Comparison of ENCODE assay signal across 7 cellular contexts in the genomic region with DNA sequence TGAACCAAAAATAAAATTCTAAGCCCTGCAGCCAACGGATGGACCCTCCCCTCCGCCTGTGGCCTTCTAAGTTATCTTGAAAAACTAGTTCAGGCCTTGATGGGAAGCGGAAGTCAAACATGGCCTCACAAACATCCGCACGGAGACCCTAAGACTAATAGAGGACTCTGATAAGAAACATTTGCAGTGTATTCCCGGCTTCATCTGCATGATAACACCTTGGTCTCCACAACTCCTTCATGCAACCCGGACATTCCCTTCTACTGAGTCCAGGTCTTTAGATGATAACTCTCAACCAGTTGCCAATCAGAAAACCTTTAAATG. TPM values are rescaled to one million over a fixed set of nuclear protein-coding genes. Genes with fewer than 3 reads are reported as not detected.
DNase-seq lines count a peak whose midpoint lies in the region; ATAC-seq and TF ChIP-seq lines count a peak whose summit lies in the region.

No MANE protein-coding gene starts in this region.

- H3K4me1 Mint-ChIP-seq in brain (peaks cover 54% of the 10 kb centered on the region), memory B cell (peaks cover 35% of the 10 kb centered on the region)

- H3K4me3 ChIP-seq in HUES64 (ENCODE audit: low read length) (peak overlapping the region; percentile 90), vagina (peak overlapping the region; percentile 85 to 96)

- intact Hi-C loops in vagina (cut with DNase I) = no loop called here

- ATAC-seq in GM19043 (IDR thresholded peaks at IDR 0.05; ENCODE audit: low read depth, unreplicated experiment) (peak; percentile 8), memory B cell (ENCODE audit: low read depth) (no peak)

- peak overlapping the region; percentile 83 to 91 (median 84) for H3K4me3 Mint-ChIP-seq in brain
- peak overlapping the region; percentile 91 for H3K4me3 Mint-ChIP-seq in memory B cell

- H3K27ac ChIP-seq in HUES64 (ENCODE audit: low read depth, low read length) = peak overlapping the region; percentile 71; the same call in 1 of the 2 replicates
- peak overlapping the region; percentile 99 for H3K27ac ChIP-seq in vagina

- no peak for TF ChIP-seq POLR2A in vagina (IDR thresholded peaks at IDR 0.05)

- H3K9me3 ChIP-seq in HUES64 (ENCODE audit: insufficient read depth, low read depth, low read length) (no peaks in the 10 kb centered on the region), vagina (no peaks in the 10 kb centered on the region)

- H3K36me3 Mint-ChIP-seq in brain (peaks cover 5% of the 10 kb centered on the region), memory B cell (no peaks in the 10 kb centered on the region)

- DNase-seq in memory B cell (ENCODE audit: low spot score in 2 of 2) (no peak), vagina (ENCODE audit: extremely low spot score in 2 of 2) (no peak), NCI-H748 treated with DMSO at 0.1 percent for 48 hours (lab: John Stamatoyannopoulos, UW) (no peak)
- no peak for DNase-seq in activated CD4-positive, alpha-beta T cell treated with anti-CD3 and anti-CD28 coated beads, Interleukin-2, amount 50 U/mL, for 48 hours

- H3K27ac Mint-ChIP-seq in brain = peak overlapping the region; percentile 86 to 97 (median 90)
- peak overlapping the region; percentile 95 for H3K27ac Mint-ChIP-seq in memory B cell

- H3K9me3 Mint-ChIP-seq in brain (no peaks in the 10 kb centered on the region), memory B cell (no peaks in the 10 kb centered on the region)

- H3K4me1 ChIP-seq in HUES64 (ENCODE audit: insufficient read depth, low read length) = peaks cover 12% of the 10 kb centered on the region
- H3K4me1 ChIP-seq in vagina = peaks cover 53% of the 10 kb centered on the region

- TF ChIP-seq CTCF in brain (conservative IDR thresholded peaks at IDR 0.05) (no peak), vagina (IDR thresholded peaks at IDR 0.05) (no peak)

- peaks cover 3% of the 10 kb centered on the region for H3K27me3 Mint-ChIP-seq in brain
- no peaks in the 10 kb centered on the region for H3K27me3 Mint-ChIP-seq in memory B cell

- H3K36me3 ChIP-seq in HUES64 (ENCODE audit: insufficient read depth, low read length) = no peaks in the 10 kb centered on the region
- no peaks in the 10 kb centered on the region for H3K36me3 ChIP-seq in vagina

- H3K27me3 ChIP-seq in HUES64 (ENCODE audit: insufficient read depth, low read length) (peaks cover 20% of the 10 kb centered on the region), vagina (no peaks in the 10 kb centered on the region)

- 20% methylated on average over 7 of the region's 7 CpGs for WGBS in HUES64

- peak overlapping the region; percentile 77 for H3K9ac ChIP-seq in HUES64 (ENCODE audit: low read depth, low read length)

RNA-seq across cellular contexts. Expression of a gene that starts 0.8 kb away (rescaled TPM):
- 47.8 TPM for polyA plus RNA-seq in HUES64 (2013, experiment 1 of 2)
- 58.1 TPM for polyA plus RNA-seq in HUES64 (2013, experiment 2 of 2)
- 155 TPM for polyA plus RNA-seq in brain (ENCODE audit: insufficient read depth, low read depth, low replicate concordance)
- 74.4 TPM for total RNA-seq in vagina
